Comparison of ENCODE assay signal across 8 cellular contexts in genomic region chr10:68074404-68074774, GRCh38. TPM values are rescaled to one million over a fixed set of nuclear protein-coding genes. Genes with fewer than 3 reads are reported as not detected.
DNase-seq lines count a peak whose midpoint lies in the region; ATAC-seq and TF ChIP-seq lines count a peak whose summit lies in the region.

No MANE protein-coding gene starts in this region.

- no peaks in the 10 kb centered on the region for H3K9me3 ChIP-seq in right atrium auricular region
- no peaks in the 10 kb centered on the region for H3K9me3 ChIP-seq in skeletal muscle tissue (ENCODE audit: control insufficient read depth in 3 of 3, low read length in 3 of 3)

- H3K9ac ChIP-seq in skeletal muscle tissue (ENCODE audit: low read depth in 1 of 3, low read length in 3 of 3): peak overlapping the region; percentile 97 to 100 (median 98)

- CTCF ChIA-PET in activated CD8-positive, alpha-beta memory T cell treated with anti-CD3 and anti-CD28 coated beads, Interleukin-2, amount 10 ng/mL, durations not matched to agents 7 days and 5 days (lab: Charles Lee): interaction anchor here (1.5 kb wide), 1 partner anchor 286 kb away, joined by 4 read pairs; no protein-coding TSS in a partner anchor
- CTCF ChIA-PET in WTC11 (lab: Charles Lee): no interaction called here

- H3K36me3 Mint-ChIP-seq in activated CD8-positive, alpha-beta memory T cell treated with anti-CD3 and anti-CD28 coated beads, Interleukin-2, amount 10 ng/mL, durations not matched to agents 7 days and 5 days: peaks cover 23% of the 10 kb centered on the region
- peaks cover 11% of the 10 kb centered on the region for H3K36me3 Mint-ChIP-seq in WTC11

- DNase-seq in activated CD8-positive, alpha-beta memory T cell treated with anti-CD3 and anti-CD28 coated beads, Interleukin-2, amount 10 ng/mL, durations not matched to agents 7 days and 5 days: no peak
- no peak for DNase-seq in activated CD8-positive, alpha-beta memory T cell treated with anti-CD3 and anti-CD28 coated beads, Interleukin-2, amount 50 U/mL, for 48 hours
- DNase-seq in WTC11 (ENCODE audit: low spot score) (no peak), right atrium auricular region (ENCODE audit: low spot score) (no peak), ecto neural progenitor cell (ENCODE audit: low spot score) (no peak)
- DNase-seq in activated CD4-positive, alpha-beta T cell treated with anti-CD3 and anti-CD28 coated beads, Interleukin-2, amount 50 U/mL, for 48 hours: no peak

- H3K27ac Mint-ChIP-seq in activated CD8-positive, alpha-beta memory T cell treated with anti-CD3 and anti-CD28 coated beads, Interleukin-2, amount 10 ng/mL, durations not matched to agents 7 days and 5 days: peak overlapping the region; percentile 92
- H3K27ac Mint-ChIP-seq in WTC11: peak overlapping the region; percentile 83

- H3K4me3 Mint-ChIP-seq in activated CD8-positive, alpha-beta memory T cell treated with anti-CD3 and anti-CD28 coated beads, Interleukin-2, amount 10 ng/mL, durations not matched to agents 7 days and 5 days: peak overlapping the region; percentile 98
- peak overlapping the region; percentile 98 for H3K4me3 Mint-ChIP-seq in WTC11

- peak overlapping the region; percentile 76 to 92 for H3K4me3 ChIP-seq in right atrium auricular region
- H3K4me3 ChIP-seq in skeletal muscle tissue (ENCODE audit: low read length in 3 of 3): peak overlapping the region; percentile 85 to 93 (median 92)

- H3K27ac ChIP-seq in right atrium auricular region (peak overlapping the region; percentile 98 to 100), skeletal muscle tissue (ENCODE audit: low read depth, low read length) (peak overlapping the region; percentile 99)

- H3K36me3 ChIP-seq in right atrium auricular region: peaks cover 10% of the 10 kb centered on the region
- peaks cover 0 to 4% (median 0%) of the 10 kb centered on the region in 3 donors for H3K36me3 ChIP-seq in skeletal muscle tissue (ENCODE audit: control insufficient read depth in 3 of 3, insufficient read depth in 3 of 3, low read length in 3 of 3)

- H3K9me3 Mint-ChIP-seq in activated CD8-positive, alpha-beta memory T cell treated with anti-CD3 and anti-CD28 coated beads, Interleukin-2, amount 10 ng/mL, durations not matched to agents 7 days and 5 days (ENCODE audit: low read depth): no peaks in the 10 kb centered on the region
- no peaks in the 10 kb centered on the region for H3K9me3 Mint-ChIP-seq in WTC11

- TF ChIP-seq CTCF in WTC11 (IDR thresholded peaks at IDR 0.05) (no peak), right atrium auricular region (IDR thresholded peaks at IDR 0.05) (no peak)

- peaks cover 49% of the 10 kb centered on the region for H3K4me1 Mint-ChIP-seq in activated CD8-positive, alpha-beta memory T cell treated with anti-CD3 and anti-CD28 coated beads, Interleukin-2, amount 10 ng/mL, durations not matched to agents 7 days and 5 days
- H3K4me1 Mint-ChIP-seq in WTC11: peaks cover 32% of the 10 kb centered on the region

- POLR2A ChIA-PET in WTC11 (lab: Charles Lee): interaction anchor here (0.5 to 0.8 kb wide), 2 partner anchors 104 to 189 kb away, joined by 3 read pairs; no protein-coding TSS in a partner anchor

- H3K4me1 ChIP-seq in right atrium auricular region (peaks cover 2 to 38% of the 10 kb centered on the region in 2 donors), skeletal muscle tissue (ENCODE audit: control insufficient read depth in 3 of 3, insufficient read depth in 3 of 3, low read length in 3 of 3) (peaks cover 3 to 14% (median 13%) of the 10 kb centered on the region in 3 donors)

- H3K27me3 ChIP-seq in right atrium auricular region (no peaks in the 10 kb centered on the region), skeletal muscle tissue (ENCODE audit: control insufficient read depth in 3 of 3, insufficient read depth in 3 of 3, low read length in 3 of 3) (no peaks in the 10 kb centered on the region)

- no peaks in the 10 kb centered on the region for H3K27me3 Mint-ChIP-seq in activated CD8-positive, alpha-beta memory T cell treated with anti-CD3 and anti-CD28 coated beads, Interleukin-2, amount 10 ng/mL, durations not matched to agents 7 days and 5 days
- no peaks in the 10 kb centered on the region; the same call in 1 of the 2 replicates for H3K27me3 Mint-ChIP-seq in WTC11 (ENCODE audit: low read depth)

- ATAC-seq in activated CD8-positive, alpha-beta memory T cell treated with anti-CD3 and anti-CD28 coated beads, Interleukin-2, amount 10 ng/mL, durations not matched to agents 7 days and 5 days: no peak
- ATAC-seq in WTC11 (no peak), HG02588 (IDR thresholded peaks at IDR 0.05; ENCODE audit: unreplicated experiment) (no peak)

TF ChIP-seq in WTC11, 78 proteins besides CTCF, POLR2A, EP300 and RAD21:
- TF ChIP-seq ZNF512 (CRISPR knock-in tag; IDR thresholded peaks at IDR 0.05; ENCODE audit: borderline replicate concordance) (no peak), OVOL2 (CRISPR knock-in tag; IDR thresholded peaks at IDR 0.05; ENCODE audit: borderline replicate concordance) (no peak), NFYB (CRISPR knock-in tag; conservative IDR thresholded peaks at IDR 0.05; ENCODE audit: low read depth) (no peak), ATF3 (CRISPR knock-in tag; conservative IDR thresholded peaks at IDR 0.05) (no peak), PRRX2 (CRISPR knock-in tag; IDR thresholded peaks at IDR 0.05) (no peak), GTF2I (CRISPR knock-in tag; conservative IDR thresholded peaks at IDR 0.05) (no peak), HMGA2 (CRISPR knock-in tag; IDR thresholded peaks at IDR 0.05) (no peak), CREM (CRISPR knock-in tag; IDR thresholded peaks at IDR 0.05) (no peak), SP1 (CRISPR knock-in tag; conservative IDR thresholded peaks at IDR 0.05) (no peak)
- TF ChIP-seq, protein P1, sequence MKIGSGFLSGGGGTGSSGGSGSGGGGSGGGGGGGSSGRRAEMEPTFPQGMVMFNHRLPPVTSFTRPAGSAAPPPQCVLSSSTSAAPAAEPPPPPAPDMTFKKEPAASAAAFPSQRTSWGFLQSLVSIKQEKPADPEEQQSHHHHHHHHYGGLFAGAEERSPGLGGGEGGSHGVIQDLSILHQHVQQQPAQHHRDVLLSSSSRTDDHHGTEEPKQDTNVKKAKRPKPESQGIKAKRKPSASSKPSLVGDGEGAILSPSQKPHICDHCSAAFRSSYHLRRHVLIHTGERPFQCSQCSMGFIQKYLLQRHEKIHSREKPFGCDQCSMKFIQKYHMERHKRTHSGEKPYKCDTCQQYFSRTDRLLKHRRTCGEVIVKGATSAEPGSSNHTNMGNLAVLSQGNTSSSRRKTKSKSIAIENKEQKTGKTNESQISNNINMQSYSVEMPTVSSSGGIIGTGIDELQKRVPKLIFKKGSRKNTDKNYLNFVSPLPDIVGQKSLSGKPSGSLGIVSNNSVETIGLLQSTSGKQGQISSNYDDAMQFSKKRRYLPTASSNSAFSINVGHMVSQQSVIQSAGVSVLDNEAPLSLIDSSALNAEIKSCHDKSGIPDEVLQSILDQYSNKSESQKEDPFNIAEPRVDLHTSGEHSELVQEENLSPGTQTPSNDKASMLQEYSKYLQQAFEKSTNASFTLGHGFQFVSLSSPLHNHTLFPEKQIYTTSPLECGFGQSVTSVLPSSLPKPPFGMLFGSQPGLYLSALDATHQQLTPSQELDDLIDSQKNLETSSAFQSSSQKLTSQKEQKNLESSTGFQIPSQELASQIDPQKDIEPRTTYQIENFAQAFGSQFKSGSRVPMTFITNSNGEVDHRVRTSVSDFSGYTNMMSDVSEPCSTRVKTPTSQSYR (CRISPR knock-in tag; IDR thresholded peaks at IDR 0.05): no peak
- TF ChIP-seq, protein P2, sequence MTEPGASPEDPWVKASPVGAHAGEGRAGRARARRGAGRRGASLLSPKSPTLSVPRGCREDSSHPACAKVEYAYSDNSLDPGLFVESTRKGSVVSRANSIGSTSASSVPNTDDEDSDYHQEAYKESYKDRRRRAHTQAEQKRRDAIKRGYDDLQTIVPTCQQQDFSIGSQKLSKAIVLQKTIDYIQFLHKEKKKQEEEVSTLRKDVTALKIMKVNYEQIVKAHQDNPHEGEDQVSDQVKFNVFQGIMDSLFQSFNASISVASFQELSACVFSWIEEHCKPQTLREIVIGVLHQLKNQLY (CRISPR knock-in tag; IDR thresholded peaks at IDR 0.05): no peak

RNA-seq across cellular contexts. Expression of gene HERC4, which starts 0.7 kb away (rescaled TPM):
- 10 to 100 TPM; 56.5 to 59.1 TPM for total RNA-seq in activated CD8-positive, alpha-beta memory T cell treated with anti-CD3 and anti-CD28 coated beads, Interleukin-2, amount 10 ng/mL, durations not matched to agents 7 days and 5 days
- 39.4 to 41.3 TPM (median 41.1 TPM) in 3 replicates for total RNA-seq in WTC11 (2021)
- total RNA-seq in right atrium auricular region: 10 to 100 TPM; 22.0 to 22.5 TPM
- 64.7 TPM for total RNA-seq in skeletal muscle tissue

RNA-seq across cellular contexts. Expression of gene MYPN, which starts 34.9 kb away (rescaled TPM):
- total RNA-seq in activated CD8-positive, alpha-beta memory T cell treated with anti-CD3 and anti-CD28 coated beads, Interleukin-2, amount 10 ng/mL, durations not matched to agents 7 days and 5 days: not detected
- 0.05 TPM in 1 of 3 replicates, not detected in the others for total RNA-seq in WTC11 (2021)
- 100 to 1,000 TPM in 1 of 2 donors, 10 to 100 TPM in 1; 93.5 to 145 TPM for total RNA-seq in right atrium auricular region
- total RNA-seq in skeletal muscle tissue: 57.4 TPM

Comparison
In these comparisons a context has a peak if more than half of its experiments do, and no peak if none do; other contexts are left out.
1. RNA of gene MYPN, which starts 34.9 kb away (total RNA-seq): 93.5 to 145 TPM in right atrium auricular region and 57.4 TPM in skeletal muscle tissue (single experiment); not detected in activated CD8-positive, alpha-beta memory T cell treated with anti-CD3 and anti-CD28 coated beads, Interleukin-2, amount 10 ng/mL, durations not matched to agents 7 days and 5 days and 0.05 TPM in WTC11; every median in the first group is over 10 times any median in the second.